In the genomic region with DNA sequence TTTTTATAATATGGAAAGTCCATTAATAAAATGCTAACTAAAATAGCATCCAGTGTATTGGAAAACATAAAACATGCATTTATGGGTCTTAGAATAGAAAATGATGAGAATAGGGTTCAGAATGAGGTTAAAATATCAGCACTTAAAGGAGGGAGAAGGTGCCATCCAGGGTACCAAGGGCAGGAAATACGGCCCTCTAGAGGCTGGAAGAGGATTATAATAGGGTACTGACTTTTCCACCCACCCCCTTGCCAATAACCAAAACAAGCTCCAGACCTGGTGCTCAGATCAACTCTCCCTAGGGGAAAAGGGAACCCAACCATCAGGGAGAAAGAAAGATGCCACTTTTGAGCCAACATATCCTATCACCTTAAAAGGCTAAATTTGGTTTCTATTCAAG, we compare ENCODE assay signal across 23 cellular contexts. TPM values are rescaled to one million over a fixed set of nuclear protein-coding genes. Genes with fewer than 3 reads are reported as not detected.
DNase-seq lines count a peak whose midpoint lies in the region; ATAC-seq and TF ChIP-seq lines count a peak whose summit lies in the region.
"Had no signal": no experiment of that assay in that cellular context is flagged by ENCODE, and none has a peak within 500 bp of the region (broad histone marks: within the 10 kb centered on the region; RNA-seq: fewer than 3 reads in every experiment).

No MANE protein-coding gene starts in this region.

- H3K9ac ChIP-seq in endodermal cell (ENCODE audit: extremely low read depth, low read length, poor library complexity, severe bottlenecking) (no peak overlapping the region), mesendoderm (ENCODE audit: low read length) (no peak overlapping the region)

- no peak for ATAC-seq in GM21529 (IDR thresholded peaks at IDR 0.05; ENCODE audit: unreplicated experiment)
- ATAC-seq in HG02852 (IDR thresholded peaks at IDR 0.05; ENCODE audit: unreplicated experiment) = no peak
- no peak for ATAC-seq in HG02970 (IDR thresholded peaks at IDR 0.05; ENCODE audit: low FRiP score, unreplicated experiment)
- ATAC-seq: Right ventricle myocardium inferior had no signal

- no peak overlapping the region for H2BK5ac ChIP-seq in mesendoderm (ENCODE audit: low read length)

- no peaks in the 10 kb centered on the region for H3K4me1 ChIP-seq in endodermal cell (ENCODE audit: control insufficient read depth, insufficient read depth, low read length)
- H3K4me1 ChIP-seq in mesendoderm (ENCODE audit: control insufficient read depth, low read depth, low read length) = peaks cover under 1% of the 10 kb centered on the region
- H3K4me1 ChIP-seq: SJSA1 had no signal

- no peak overlapping the region for H4K5ac ChIP-seq in mesendoderm (ENCODE audit: low read length)

- H3K23ac ChIP-seq in mesendoderm (ENCODE audit: low read length) = no peak overlapping the region

- no peak overlapping the region for H3K4me2 ChIP-seq in mesendoderm (ENCODE audit: low read length)

- H4K8ac ChIP-seq in mesendoderm (ENCODE audit: low read depth, low read length) = no peak overlapping the region

- H3K4me3 ChIP-seq in endodermal cell (ENCODE audit: low read length) = no peak overlapping the region
- no peak overlapping the region for H3K4me3 ChIP-seq in mesendoderm (ENCODE audit: low read length)
- H3K4me3 ChIP-seq: SJSA1 had no signal

- H3K4ac ChIP-seq in mesendoderm (ENCODE audit: low read depth, low read length) = no peak overlapping the region

- peaks cover 9% of the 10 kb centered on the region for H3K27me3 Mint-ChIP-seq in endodermal cell (ENCODE audit: insufficient read depth)
- H3K27me3 Mint-ChIP-seq: CD4-positive, CD25-positive, alpha-beta regulatory T cell had no signal

- H3K27me3 ChIP-seq in endodermal cell (ENCODE audit: control insufficient read depth, insufficient read depth, low read length, poor library complexity, severe bottlenecking) = no peaks in the 10 kb centered on the region
- H3K27me3 ChIP-seq in mesendoderm (ENCODE audit: insufficient read depth, low read length, poor library complexity) = no peaks in the 10 kb centered on the region
- H3K27me3 ChIP-seq: SJSA1 had no signal

- no peaks in the 10 kb centered on the region for H3K79me1 ChIP-seq in mesendoderm (ENCODE audit: low read length)

- TF ChIP-seq CTCF in C4-2B (conservative IDR thresholded peaks at IDR 0.05) (peak; percentile 9; the same call in 1 of the 2 replicates), endodermal cell (conservative IDR thresholded peaks at IDR 0.05) (peak; percentile 69)

- H3K18ac ChIP-seq in mesendoderm (ENCODE audit: low read length) = no peak overlapping the region

- no peak overlapping the region for H3K27ac Mint-ChIP-seq in endodermal cell
- H3K27ac Mint-ChIP-seq: CD4-positive, CD25-positive, alpha-beta regulatory T cell; IgD-negative memory B cell; T-helper 1 cell treated with Interleukin-12 subunit alpha and Interleukin-12 subunit beta and Interleukin-4 antibody, amounts not matched to agents 30 μg/mL and 1 μg/mL, for 36 hours had no signal

- H3K9me3 Mint-ChIP-seq in endodermal cell = no peaks in the 10 kb centered on the region
- H3K9me3 Mint-ChIP-seq: T-helper 1 cell treated with Interleukin-12 subunit alpha and Interleukin-12 subunit beta and Interleukin-4 antibody, amounts not matched to agents 30 μg/mL and 1 μg/mL, for 36 hours had no signal

- no peak overlapping the region for H3K4me3 Mint-ChIP-seq in endodermal cell
- H3K4me3 Mint-ChIP-seq: CD4-positive, CD25-positive, alpha-beta regulatory T cell; IgD-negative memory B cell; T-helper 1 cell treated with Interleukin-12 subunit alpha and Interleukin-12 subunit beta and Interleukin-4 antibody, amounts not matched to agents 30 μg/mL and 1 μg/mL, for 36 hours had no signal

- no peak overlapping the region for H2BK15ac ChIP-seq in mesendoderm (replicated peaks; ENCODE audit: low read depth)

- H3K4me1 Mint-ChIP-seq in endodermal cell = peaks cover 6% of the 10 kb centered on the region
- H3K4me1 Mint-ChIP-seq: CD4-positive, CD25-positive, alpha-beta regulatory T cell; IgD-negative memory B cell had no signal

- no peaks in the 10 kb centered on the region for H3K36me3 ChIP-seq in endodermal cell (ENCODE audit: control insufficient read depth, insufficient read depth, low read length)
- H3K36me3 ChIP-seq in mesendoderm (ENCODE audit: control insufficient read depth, insufficient read depth, low read length) = no peaks in the 10 kb centered on the region
- H3K36me3 ChIP-seq: SJSA1 had no signal

- no peak overlapping the region for H2BK120ac ChIP-seq in mesendoderm (ENCODE audit: low read depth, low read length)

- DNase-seq in NCI-H524 treated with DMSO at 0.1 percent for 48 hours (lab: John Stamatoyannopoulos, UW) (peak; percentile 21), endodermal cell (no peak), mesendoderm (peak; percentile 31), NCI-H526 (lab: John Stamatoyannopoulos, UW) (no peak)
- DNase-seq: AML-193; CD4-positive, CD25-positive, alpha-beta regulatory T cell; EL; GF-D8; Karpas-422; NCI-H1417 treated with DMSO at 0.1 percent for 48 hours; NCI-H187; NCI-H2107; NCI-H510A had no signal

- H3K56ac ChIP-seq in mesendoderm (ENCODE audit: low read length) = no peak overlapping the region

- no peaks in the 10 kb centered on the region for H3K9me3 ChIP-seq in endodermal cell (ENCODE audit: control insufficient read depth, low read length)
- H3K9me3 ChIP-seq: SJSA1 had no signal

- H3K27ac ChIP-seq in C4-2B (no peak overlapping the region), endodermal cell (ENCODE audit: low read depth, low read length) (no peak overlapping the region), mesendoderm (ENCODE audit: low read depth, low read length) (no peak overlapping the region)
- H3K27ac ChIP-seq: SJSA1 had no signal

- no peaks in the 10 kb centered on the region for H3K79me2 ChIP-seq in mesendoderm (ENCODE audit: control insufficient read depth, insufficient read depth, low read length)

- H2AK5ac ChIP-seq in mesendoderm (ENCODE audit: low read length) = no peak overlapping the region

- WGBS in endodermal cell (ENCODE audit: insufficient coverage in 1 of 2, insufficient read length in 1 of 2), 2 experiments = 60% methylated on average over 1 of the region's 1 CpG; no CpG with 5 or more reads in 1 of the 2 experiments
- WGBS in mesendoderm (ENCODE audit: extremely low coverage, insufficient coverage, low lambda C conversion rate) = no CpG with 5 or more reads among the region's 1 CpG

- no peaks in the 10 kb centered on the region for H3K36me3 Mint-ChIP-seq in endodermal cell (ENCODE audit: low read depth)
- H3K36me3 Mint-ChIP-seq: CD4-positive, CD25-positive, alpha-beta regulatory T cell; IgD-negative memory B cell had no signal

RNA-seq across cellular contexts. Expression of a gene that starts 26.7 kb away (rescaled TPM):
- total RNA-seq in endodermal cell = under 1 TPM; 0.31 to 0.70 TPM
- 4.7 TPM for polyA plus RNA-seq in endodermal cell (2013, experiment 1 of 2)
- 4.1 TPM for polyA plus RNA-seq in endodermal cell (2013, experiment 2 of 2)
- polyA plus RNA-seq in mesendoderm (2013, experiment 1 of 2) = 0.25 TPM
- 0.27 TPM for polyA plus RNA-seq in mesendoderm (2013, experiment 2 of 2)
- total RNA-seq: CD4-positive, CD25-positive, alpha-beta regulatory T cell; MCF 10A had no signal
- polyA plus RNA-seq: CD4-positive, CD25-positive, alpha-beta regulatory T cell; IgD-negative memory B cell had no signal

RNA-seq across cellular contexts. Expression of a gene that starts 32.9 kb away (rescaled TPM):
- total RNA-seq in endodermal cell = not detected
- 0.25 TPM for polyA plus RNA-seq in endodermal cell (2013, experiment 1 of 2)
- 0.25 TPM for polyA plus RNA-seq in endodermal cell (2013, experiment 2 of 2)
- polyA plus RNA-seq in mesendoderm (2013, experiment 1 of 2) = 0.03 TPM
- polyA plus RNA-seq in mesendoderm (2013, experiment 2 of 2) = 0.04 TPM
- total RNA-seq: CD4-positive, CD25-positive, alpha-beta regulatory T cell; MCF 10A; SJSA1 had no signal
- polyA plus RNA-seq: AG04450; CD4-positive, CD25-positive, alpha-beta regulatory T cell; IgD-negative memory B cell had no signal

Comparison
In these comparisons a context has a peak if more than half of its experiments do, and no peak if none do; other contexts are left out.
1. DNase-seq: peak in NCI-H524 treated with DMSO at 0.1 percent for 48 hours (single experiment) and mesendoderm (single experiment); none in endodermal cell (single experiment) and NCI-H526 (0 of 2).